In the genomic region with DNA sequence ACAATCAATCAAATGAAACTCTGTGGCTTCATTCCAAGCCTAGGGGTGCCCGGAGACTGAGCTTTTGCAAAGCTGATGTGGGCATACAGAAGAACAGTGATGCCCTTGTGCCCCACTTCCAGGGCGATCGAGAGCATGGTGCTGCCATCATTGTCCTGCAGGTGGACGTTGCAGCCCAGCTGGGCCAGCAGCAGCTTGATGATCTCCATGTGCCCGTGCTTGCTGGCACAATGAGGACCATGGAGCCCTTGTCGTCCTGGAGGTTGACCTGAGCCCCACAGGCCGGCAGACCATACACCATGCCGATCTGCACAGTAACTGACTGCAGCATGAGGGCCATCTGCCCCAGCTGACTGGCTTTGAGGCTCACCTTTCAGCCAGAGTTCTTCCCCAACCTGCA, we compare ENCODE assay signal across 1 cellular context.
TF ChIP-seq lines count a peak whose summit lies in the region.

No MANE protein-coding gene starts in this region.

TF ChIP-seq in HepG2, 621 proteins besides CTCF, POLR2A, EP300 and RAD21 (continued from another document):
- TF ChIP-seq ATF7 (IDR thresholded peaks at IDR 0.05) (no peak), ATF7 (CRISPR knock-in tag; IDR thresholded peaks at IDR 0.05) (peak; percentile 30; the same call in 1 of the 2 replicates), ZNF687 (CRISPR knock-in tag; IDR thresholded peaks at IDR 0.05) (peak; percentile 27; the same call in 1 of the 2 replicates)
